In genomic region chr3:5190147-5190791, GRCh38 we compare ENCODE assay signal across 10 cellular contexts. TPM values are rescaled to one million over a fixed set of nuclear protein-coding genes. Genes with fewer than 3 reads are reported as not detected.
DNase-seq lines count a peak whose midpoint lies in the region; ATAC-seq and TF ChIP-seq lines count a peak whose summit lies in the region.
"Had no signal": no experiment of that assay in that cellular context is flagged by ENCODE, and none has a peak within 500 bp of the region (broad histone marks: within the 10 kb centered on the region; RNA-seq: fewer than 3 reads in every experiment).

No MANE protein-coding gene starts in this region.

- peak overlapping the region; percentile 99 for H3K27ac Mint-ChIP-seq in activated CD4-positive, alpha-beta T cell treated with anti-CD3 and anti-CD28 coated beads for 36 hours
- H3K27ac Mint-ChIP-seq in stimulated activated effector memory CD8-positive, alpha-beta T cell treated with anti-CD3 and anti-CD28 coated beads, Interleukin-12 subunit alpha, Interleukin-12 subunit beta, amount 100 ng/mL, for 72 hours, result peak overlapping the region; percentile 99

- H3K36me3 ChIP-seq in SK-N-MC (ENCODE audit: insufficient read depth, low read length), result no peaks in the 10 kb centered on the region

- peaks cover 2% of the 10 kb centered on the region for H3K9me3 Mint-ChIP-seq in activated CD4-positive, alpha-beta T cell treated with anti-CD3 and anti-CD28 coated beads for 36 hours (ENCODE audit: low read depth)
- no peaks in the 10 kb centered on the region for H3K9me3 Mint-ChIP-seq in stimulated activated effector memory CD8-positive, alpha-beta T cell treated with anti-CD3 and anti-CD28 coated beads, Interleukin-12 subunit alpha, Interleukin-12 subunit beta, amount 100 ng/mL, for 72 hours

- CTCF ChIA-PET in activated CD4-positive, alpha-beta T cell treated with anti-CD3 and anti-CD28 coated beads for 36 hours (lab: Charles Lee), result no interaction called here

- H3K4me3 ChIP-seq in SK-N-MC (peak overlapping the region; percentile 25; the same call in 1 of the 2 replicates), fibroblast of pulmonary artery (replicated peaks; ENCODE audit: low read depth, low read length) (peak overlapping the region; percentile 26)

- peak overlapping the region; percentile 99 for H3K4me3 Mint-ChIP-seq in activated CD4-positive, alpha-beta T cell treated with anti-CD3 and anti-CD28 coated beads for 36 hours
- peak overlapping the region; percentile 98 for H3K4me3 Mint-ChIP-seq in stimulated activated effector memory CD8-positive, alpha-beta T cell treated with anti-CD3 and anti-CD28 coated beads, Interleukin-12 subunit alpha, Interleukin-12 subunit beta, amount 100 ng/mL, for 72 hours

- H3K27me3 Mint-ChIP-seq in activated CD4-positive, alpha-beta T cell treated with anti-CD3 and anti-CD28 coated beads for 36 hours, result no peaks in the 10 kb centered on the region

- peaks cover 53% of the 10 kb centered on the region for H3K4me1 Mint-ChIP-seq in activated CD4-positive, alpha-beta T cell treated with anti-CD3 and anti-CD28 coated beads for 36 hours
- peaks cover 59% of the 10 kb centered on the region for H3K4me1 Mint-ChIP-seq in stimulated activated effector memory CD8-positive, alpha-beta T cell treated with anti-CD3 and anti-CD28 coated beads, Interleukin-12 subunit alpha, Interleukin-12 subunit beta, amount 100 ng/mL, for 72 hours

- H3K36me3 Mint-ChIP-seq in activated CD4-positive, alpha-beta T cell treated with anti-CD3 and anti-CD28 coated beads for 36 hours (ENCODE audit: low read depth), result peaks cover 65% of the 10 kb centered on the region
- peaks cover 82% of the 10 kb centered on the region for H3K36me3 Mint-ChIP-seq in stimulated activated effector memory CD8-positive, alpha-beta T cell treated with anti-CD3 and anti-CD28 coated beads, Interleukin-12 subunit alpha, Interleukin-12 subunit beta, amount 100 ng/mL, for 72 hours

- no peaks in the 10 kb centered on the region for H3K9me3 ChIP-seq in SK-N-MC (ENCODE audit: low read depth, low read length)
- H3K9me3 ChIP-seq: gastroesophageal sphincter had no signal

- no peak overlapping the region for H3K9ac ChIP-seq in SK-N-MC (ENCODE audit: insufficient read length)

- POLR2A ChIA-PET in activated CD4-positive, alpha-beta T cell treated with anti-CD3 and anti-CD28 coated beads for 36 hours (lab: Charles Lee), result interaction anchor here (0.6 to 3.6 kb wide), 3 partner anchors 16 to 355 kb away, joined by 3 to 21 read pairs (median 5); no protein-coding TSS in a partner anchor

- intact Hi-C loops in activated CD4-positive, alpha-beta T cell treated with anti-CD3 and anti-CD28 coated beads for 36 hours (cut with DNase I, micrococcal nuclease), result loop anchor here (1.0 to 10.0 kb wide), 4 partner anchors 210 to 765 kb away; partner anchors contain the start of gene ITPR1 (in 1 of the 2)

- peak; percentile 62 for DNase-seq in activated CD4-positive, alpha-beta T cell treated with anti-CD3 and anti-CD28 coated beads for 36 hours
- DNase-seq in activated CD4-positive, alpha-beta T cell treated with anti-CD3 and anti-CD28 coated beads, Interleukin-2, amount 50 U/mL, for 4 hours, result no peak
- DNase-seq in SK-N-MC (ENCODE audit: low read depth, low spot score), result no peak
- DNase-seq in fibroblast of pulmonary artery (ENCODE audit: low read depth), result no peak
- peak in 1 of 2 donors; percentile 55 for DNase-seq in stimulated activated effector memory CD8-positive, alpha-beta T cell treated with anti-CD3 and anti-CD28 coated beads, Interleukin-12 subunit alpha, Interleukin-12 subunit beta, amount 100 ng/mL, for 72 hours (ENCODE audit: low spot score in 2 of 2)
- DNase-seq: posterior cingulate gyrus had no signal

- TF ChIP-seq CTCF in fibroblast of pulmonary artery (IDR thresholded peaks at IDR 0.05; ENCODE audit: low read length, missing control alignments), result no peak

- no peak overlapping the region for H3K27ac ChIP-seq in SK-N-MC
- H3K27ac ChIP-seq: gastroesophageal sphincter had no signal

- ATAC-seq in activated CD4-positive, alpha-beta T cell treated with anti-CD3 and anti-CD28 coated beads for 36 hours, result peak; percentile 8
- ATAC-seq in stimulated activated effector memory CD8-positive, alpha-beta T cell treated with anti-CD3 and anti-CD28 coated beads, Interleukin-12 subunit alpha, Interleukin-12 subunit beta, amount 100 ng/mL, for 72 hours, result no peak
- ATAC-seq in HG03045 (IDR thresholded peaks at IDR 0.05; ENCODE audit: unreplicated experiment) (no peak), GM19467 (IDR thresholded peaks at IDR 0.05; ENCODE audit: unreplicated experiment) (no peak)
- ATAC-seq in activated CD4-positive, CD25-positive, alpha-beta regulatory T cell treated with anti-CD3 and anti-CD28 coated beads, Interleukin-2, amount 50 U/mL, for 24 hours, result no peak
- ATAC-seq: gastroesophageal sphincter had no signal

RNA-seq across cellular contexts. Expression of gene EDEM1, which starts 2.8 kb away (rescaled TPM):
- 100 to 1,000 TPM; 105 to 175 TPM for total RNA-seq in activated CD4-positive, alpha-beta T cell treated with anti-CD3 and anti-CD28 coated beads for 36 hours
